12 cellular contexts compared by ENCODE assay signal in genomic region chr5:59923465-59923864, GRCh38. TPM values are rescaled to one million over a fixed set of nuclear protein-coding genes. Genes with fewer than 3 reads are reported as not detected.
DNase-seq lines count a peak whose midpoint lies in the region; ATAC-seq, FAIRE-seq and TF ChIP-seq lines count a peak whose summit lies in the region.
"Had no signal": no experiment of that assay in that cellular context is flagged by ENCODE, and none has a peak within 500 bp of the region (broad histone marks: within the 10 kb centered on the region; RNA-seq: fewer than 3 reads in every experiment).

No MANE protein-coding gene starts in this region.

- H3K27me3 ChIP-seq in osteoblast (ENCODE audit: insufficient read depth, low read length), result no peaks in the 10 kb centered on the region

- ATAC-seq in HG03469 (IDR thresholded peaks at IDR 0.05; ENCODE audit: unreplicated experiment), result no peak
- ATAC-seq: T-cell had no signal

- no peak overlapping the region for H3K27ac ChIP-seq in osteoblast (ENCODE audit: low read depth, low read length)

- POLR2A ChIA-PET in HEK293T (lab: Yijun Ruan, JAX), result interaction anchor here (0.6 kb wide), 1 partner anchor 108 kb away, joined by 3 read pairs; no protein-coding TSS in a partner anchor

- H3K4me3 ChIP-seq in cardiac fibroblast (replicated peaks in 1 of 2; ENCODE audit: low read depth in 2 of 2, low read length in 2 of 2) (no peak overlapping the region), osteoblast (ENCODE audit: insufficient read depth, low read length) (no peak overlapping the region)

- H3K36me3 ChIP-seq in osteoblast (ENCODE audit: insufficient read depth, low read length), result no peaks in the 10 kb centered on the region

- H3K79me2 ChIP-seq in osteoblast (ENCODE audit: insufficient read depth, low read length), result no peaks in the 10 kb centered on the region

- H2AFZ ChIP-seq in osteoblast (ENCODE audit: low read length), result no peak overlapping the region

- CTCF ChIA-PET in HEK293T (lab: Yijun Ruan, JAX), result interaction anchor here (0.6 to 1.7 kb wide), 3 partner anchors 113 to 745 kb away, joined by 3 to 6 read pairs (median 3); no protein-coding TSS in a partner anchor

- H3K4me2 ChIP-seq in osteoblast (ENCODE audit: insufficient read depth, low read length), result no peak overlapping the region

- no peaks in the 10 kb centered on the region for H4K20me1 ChIP-seq in osteoblast (ENCODE audit: insufficient read depth, low read length)

- FAIRE-seq in HTR-8/SVneo (lab: Jason Lieb, UNC), result no peak

- no peaks in the 10 kb centered on the region for H3K4me1 ChIP-seq in osteoblast (ENCODE audit: insufficient read depth, low read length)
- H3K4me1 ChIP-seq: Caco-2 had no signal

- H3K9me3 ChIP-seq in osteoblast (ENCODE audit: low read depth, low read length), result no peaks in the 10 kb centered on the region
- H3K9me3 ChIP-seq: Caco-2 had no signal

- DNase-seq in Daoy (ENCODE audit: low read depth) (peak; percentile 12), HTR-8/SVneo (ENCODE audit: insufficient read length, low spot score) (peak; percentile 5), cardiac fibroblast (ENCODE audit: low read depth in 2 of 2) (peak; percentile 8 to 23), myocyte (ENCODE audit: low read depth) (peak; percentile 53), HEK293T (ENCODE audit: extremely low spot score) (no peak), osteoblast (ENCODE audit: insufficient read length, low spot score, missing footprints) (no peak), inferior parietal cortex (ENCODE audit: extremely low spot score) (no peak)
- DNase-seq: effector memory CD4-positive, alpha-beta T cell; NCI-H345; T-cell had no signal

- TF ChIP-seq CTCF in cardiac fibroblast (IDR thresholded peaks at IDR 0.05; ENCODE audit: low read depth, low read length), result no peak
- TF ChIP-seq CTCF in osteoblast (IDR thresholded peaks at IDR 0.05; ENCODE audit: extremely low read depth, low read depth, low read length), result no peak

TF ChIP-seq in HEK293T, 16 proteins besides CTCF, POLR2A, EP300 and RAD21:
- no peak for TF ChIP-seq ARNT (IDR thresholded peaks at IDR 0.05)
- no peak for TF ChIP-seq ELF4 (IDR thresholded peaks at IDR 0.05)
- TF ChIP-seq HDGF (IDR thresholded peaks at IDR 0.05; ENCODE audit: borderline replicate concordance), result no peak
- TF ChIP-seq FOXK2 (IDR thresholded peaks at IDR 0.05), result no peak
- no peak for TF ChIP-seq PKNOX1 (IDR thresholded peaks at IDR 0.05)
- no peak for TF ChIP-seq FOXA1 (IDR thresholded peaks at IDR 0.05)
- no peak for TF ChIP-seq TARDBP (IDR thresholded peaks at IDR 0.05)
- no peak for TF ChIP-seq LEF1 (IDR thresholded peaks at IDR 0.05; ENCODE audit: borderline replicate concordance)
- TF ChIP-seq CTBP1 (IDR thresholded peaks at IDR 0.05; ENCODE audit: borderline replicate concordance), result no peak
- TF ChIP-seq SP1 (IDR thresholded peaks at IDR 0.05), result no peak
- TF ChIP-seq BHLHE40 (IDR thresholded peaks at IDR 0.05; ENCODE audit: borderline replicate concordance), result no peak
- no peak for TF ChIP-seq NFRKB (IDR thresholded peaks at IDR 0.05)
- TF ChIP-seq L3MBTL2 (conservative IDR thresholded peaks at IDR 0.05), result no peak
- no peak for TF ChIP-seq FOXM1 (IDR thresholded peaks at IDR 0.05; ENCODE audit: borderline replicate concordance)
- no peak for TF ChIP-seq ZNF384 (IDR thresholded peaks at IDR 0.05)
- TF ChIP-seq SUZ12 (IDR thresholded peaks at IDR 0.05), result no peak

RNA-seq across cellular contexts. Expression of gene PDE4D, which starts 29.9 kb away (rescaled TPM):
- 23.1 and 29.6 TPM in 2 replicates for total RNA-seq in Daoy (2014; rRNA removed; shearing (Covaris generic))
- 18.6 and 26.8 TPM in 2 replicates for total RNA-seq in myocyte
- 4.1 TPM for polyA plus RNA-seq in myocyte (2012)
- 18.9 and 19.9 TPM in 2 replicates for total RNA-seq in osteoblast

Comparison
In these comparisons a context has a peak if more than half of its experiments do, and no peak if none do; other contexts are left out.
1. DNase-seq: peak in Daoy (single experiment), HTR-8/SVneo (single experiment), cardiac fibroblast (2 of 2) and myocyte (single experiment); none in HEK293T (single experiment), osteoblast (single experiment) and inferior parietal cortex (single experiment).